Comparison of ENCODE assay signal across 8 cellular contexts in the genomic region with DNA sequence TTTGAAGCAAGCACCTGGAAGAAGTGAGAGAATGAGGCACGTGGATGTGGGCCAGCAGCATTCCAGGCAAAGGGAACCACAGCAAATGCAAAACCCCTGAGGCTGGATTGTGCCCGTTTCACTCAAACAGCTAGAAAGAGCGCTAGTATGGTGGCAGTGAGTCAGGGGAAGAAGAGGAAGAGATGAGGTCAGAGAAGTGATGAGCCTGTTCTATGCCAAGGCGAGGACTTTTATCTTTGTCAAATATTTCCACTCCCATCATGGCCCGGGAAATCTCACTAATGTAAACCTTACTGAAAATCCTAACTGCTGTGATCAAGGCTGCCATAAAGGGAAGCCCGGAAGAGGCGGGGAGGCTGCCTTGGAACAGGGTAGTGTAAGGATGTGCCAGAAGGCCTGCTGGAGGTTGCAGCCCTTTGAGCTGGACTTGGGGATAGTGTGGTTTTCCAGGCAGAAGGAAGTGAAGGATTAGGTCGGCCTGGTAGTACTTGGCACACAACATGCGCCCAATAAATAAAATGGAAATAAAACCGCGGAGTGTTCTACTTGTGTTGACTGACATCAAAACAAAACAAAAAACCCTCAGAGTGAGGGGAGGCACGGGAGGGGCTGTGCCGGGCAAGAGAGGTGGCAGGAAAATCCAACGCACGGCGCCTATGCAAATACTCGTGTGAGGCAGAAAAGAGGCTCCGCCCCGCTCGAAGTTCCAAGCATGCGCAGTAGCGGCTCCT. TPM values are rescaled to one million over a fixed set of nuclear protein-coding genes. Genes with fewer than 3 reads are reported as not detected.
DNase-seq lines count a peak whose midpoint lies in the region; ATAC-seq and TF ChIP-seq lines count a peak whose summit lies in the region.

No MANE protein-coding gene starts in this region.

- no peak overlapping the region for H4K91ac ChIP-seq in mesenchymal stem cell (ENCODE audit: low read length)

- H3K9me3 ChIP-seq in HAP-1: no peaks in the 10 kb centered on the region
- no peaks in the 10 kb centered on the region for H3K9me3 ChIP-seq in mesenchymal stem cell (ENCODE audit: control insufficient read depth, low read length)

- H2BK12ac ChIP-seq in mesenchymal stem cell (ENCODE audit: low read length in 2 of 2): no peak overlapping the region

- 0 out of 2 replicates have a peak, but pooled peaks cover 5% of the 10 kb centered on the region for H3K36me3 ChIP-seq in ACC112 (ENCODE audit: insufficient read depth, low read length)
- H3K36me3 ChIP-seq in HAP-1 (replicated peaks): peaks cover 76% of the 10 kb centered on the region
- peaks cover 42 to 43% of the 10 kb centered on the region in 2 experiments for H3K36me3 ChIP-seq in mesenchymal stem cell (ENCODE audit: control insufficient read depth in 1 of 2, insufficient read depth in 2 of 2, low read depth in 1 of 2, low read length in 2 of 2)

- peak overlapping the region in 1 of 2 experiments; percentile 64 for H3K18ac ChIP-seq in mesenchymal stem cell (ENCODE audit: low read depth in 1 of 2, low read length in 2 of 2)

- peak overlapping the region; percentile 69 for H3K9ac ChIP-seq in mesenchymal stem cell (ENCODE audit: low read length)

- no peaks in the 10 kb centered on the region for H3K27me3 Mint-ChIP-seq in T-cell
- no peaks in the 10 kb centered on the region for H3K27me3 Mint-ChIP-seq in type B pancreatic cell

- H3K9me3 Mint-ChIP-seq in T-cell: no peaks in the 10 kb centered on the region
- H3K9me3 Mint-ChIP-seq in type B pancreatic cell: no peaks in the 10 kb centered on the region

- CTCF ChIA-PET in T-cell (lab: Charles Lee): interaction anchor here in 1 of 2 donors (1.0 kb wide), 3 partner anchors 16 to 306 kb away, joined by 3 to 7 read pairs (median 6); a partner anchor contains a TSS

- no peak overlapping the region for H2BK15ac ChIP-seq in mesenchymal stem cell (ENCODE audit: low read depth, poor library complexity, severe bottlenecking)

- no peak overlapping the region for H2AK5ac ChIP-seq in mesenchymal stem cell (ENCODE audit: low read length, severe bottlenecking)

- WGBS in mesenchymal stem cell: under 1% methylated on average over 11 of the region's 22 CpGs

- POLR2A ChIA-PET in T-cell (lab: Charles Lee): interaction anchor here (0.7 to 1.5 kb wide), 9 partner anchors 11 to 151 kb away, joined by 3 to 19 read pairs (median 4); a partner anchor contains a TSS

- H2BK120ac ChIP-seq in mesenchymal stem cell (ENCODE audit: low read depth, low read length): no peak overlapping the region

- H3K4me3 ChIP-seq in ACC112 (ENCODE audit: low read depth, low read length) (peak overlapping the region; percentile 55), HAP-1 (peak overlapping the region; percentile 15), mesenchymal stem cell (ENCODE audit: insufficient read depth in 1 of 2, low read depth in 1 of 2, low read length in 2 of 2) (peak overlapping the region in 1 of 2 experiments; percentile 87)

- peaks cover 28% of the 10 kb centered on the region for H3K4me1 ChIP-seq in ACC112 (ENCODE audit: control insufficient read depth, insufficient read depth, low read length, unreplicated experiment)
- H3K4me1 ChIP-seq in HAP-1: peaks cover 10% of the 10 kb centered on the region
- H3K4me1 ChIP-seq in mesenchymal stem cell (ENCODE audit: control insufficient read depth, insufficient read depth, low read depth, low read length): peaks cover 12% of the 10 kb centered on the region

- H3K4me2 ChIP-seq in mesenchymal stem cell (ENCODE audit: low read length, poor library complexity, severe bottlenecking): peak overlapping the region; percentile 38

- no peak for DNase-seq in HAP-1 (ENCODE audit: low spot score in 2 of 2)
- peak in 3 of 34 experiments; percentile 7 to 93 (median 15) for DNase-seq in T-cell
- peak; percentile 52 for DNase-seq in dermis blood vessel endothelial cell
- DNase-seq in mesenchymal stem cell: peak; percentile 87
- DNase-seq in type B pancreatic cell (ENCODE audit: extremely low spot score, unreplicated experiment): no peak

- no peak overlapping the region for H3K14ac ChIP-seq in mesenchymal stem cell (ENCODE audit: low read length in 2 of 2)

- no peaks in the 10 kb centered on the region for H3K79me1 ChIP-seq in mesenchymal stem cell (replicated peaks; ENCODE audit: low read length, poor library complexity, severe bottlenecking)

- H3K4me3 Mint-ChIP-seq in T-cell (peak overlapping the region; percentile 87 to 95 (median 93)), type B pancreatic cell (peak overlapping the region; percentile 98)

- H3K23ac ChIP-seq in mesenchymal stem cell (ENCODE audit: low read length in 2 of 2): no peak overlapping the region

- H4K8ac ChIP-seq in mesenchymal stem cell (ENCODE audit: low read length): peak overlapping the region; percentile 49

- H3K79me2 ChIP-seq in ACC112 (ENCODE audit: control insufficient read depth, insufficient read depth, low read length, unreplicated experiment): peaks cover 39% of the 10 kb centered on the region

- ATAC-seq in T-cell (replicated peaks in 1 of 4) (peak in 1 of 4 experiments; percentile 0), HG03039 (IDR thresholded peaks at IDR 0.05; ENCODE audit: unreplicated experiment) (no peak), GM21515 (IDR thresholded peaks at IDR 0.05; ENCODE audit: unreplicated experiment) (no peak)

- H3K4me1 Mint-ChIP-seq in T-cell (peaks cover 41 to 48% (median 42%) of the 10 kb centered on the region in 3 donors), type B pancreatic cell (ENCODE audit: unreplicated experiment) (peaks cover 35% of the 10 kb centered on the region)

- H3K4ac ChIP-seq in mesenchymal stem cell (ENCODE audit: low read depth in 1 of 2, low read length in 2 of 2): no peak overlapping the region

- H3K27me3 ChIP-seq in ACC112 (ENCODE audit: insufficient read depth, low read length) (no peaks in the 10 kb centered on the region), HAP-1 (ENCODE audit: low read depth) (no peaks in the 10 kb centered on the region), mesenchymal stem cell (ENCODE audit: control insufficient read depth in 1 of 2, insufficient read depth in 1 of 2, low read length in 2 of 2) (no peaks in the 10 kb centered on the region)

- H3K27ac ChIP-seq in ACC112 (ENCODE audit: low read depth, low read length) (peak overlapping the region; percentile 93), mesenchymal stem cell (ENCODE audit: low read length, poor library complexity, severe bottlenecking) (peak overlapping the region; percentile 79)

- in situ Hi-C loops in HAP-1 (cut with MboI; ENCODE audit: low sequenced_read_pairs): loop anchor here (10.0 kb wide), 1 partner anchor 438 kb away; a partner anchor contains a TSS

- H2AFZ ChIP-seq in ACC112 (ENCODE audit: low read length, unreplicated experiment): no peak overlapping the region
- no peak overlapping the region for H2AFZ ChIP-seq in mesenchymal stem cell (ENCODE audit: low read depth, low read length)

- H3K36me3 Mint-ChIP-seq in T-cell (peaks cover 24% of the 10 kb centered on the region), type B pancreatic cell (peaks cover 40% of the 10 kb centered on the region)

- H3K27ac Mint-ChIP-seq in T-cell (peak overlapping the region; percentile 98 to 99), type B pancreatic cell (peak overlapping the region; percentile 98)

- no peak overlapping the region for H2BK5ac ChIP-seq in mesenchymal stem cell (ENCODE audit: low read depth, low read length, poor library complexity, severe bottlenecking)

- no peak for TF ChIP-seq CTCF in type B pancreatic cell (conservative IDR thresholded peaks at IDR 0.05)

RNA-seq across cellular contexts. Expression of a gene that starts 1.2 kb away (rescaled TPM):
- total RNA-seq in T-cell (100 to 1,000 TPM in 2 of 5 donors, 10 to 100 TPM in 3; 54.7 to 139 (median 60.4) TPM), dermis blood vessel endothelial cell (97.5 and 172 TPM in 2 replicates), type B pancreatic cell (ENCODE audit: low replicate concordance) (206 and 234 TPM in 2 replicates)
- 82.5 TPM for polyA plus RNA-seq in mesenchymal stem cell (2013, experiment 1 of 2)
- polyA plus RNA-seq in mesenchymal stem cell (2013, experiment 2 of 2): 79.5 TPM

RNA-seq across cellular contexts. Expression of a gene that starts 15.5 kb away (rescaled TPM):
- total RNA-seq in T-cell: 100 to 1,000 TPM in 1 of 5 donors, 10 to 100 TPM in 4; 72.3 to 122 (median 85.5) TPM
- total RNA-seq in dermis blood vessel endothelial cell: 35.6 and 51.1 TPM in 2 replicates
- polyA plus RNA-seq in mesenchymal stem cell (2013, experiment 1 of 2): 33.1 TPM
- 33.0 TPM for polyA plus RNA-seq in mesenchymal stem cell (2013, experiment 2 of 2)
- total RNA-seq in type B pancreatic cell (ENCODE audit: low replicate concordance): 84.2 and 189 TPM in 2 replicates

RNA-seq across cellular contexts. Expression of a gene that starts 23.7 kb away (rescaled TPM):
- total RNA-seq in T-cell (100 to 1,000 TPM; 116 to 177 (median 149) TPM), dermis blood vessel endothelial cell (126 and 194 TPM in 2 replicates), type B pancreatic cell (ENCODE audit: low replicate concordance) (314 and 384 TPM in 2 replicates)
- polyA plus RNA-seq in mesenchymal stem cell (2013, experiment 1 of 2): 135 TPM
- 128 TPM for polyA plus RNA-seq in mesenchymal stem cell (2013, experiment 2 of 2)

Comparison
In these comparisons a context has a peak if more than half of its experiments do, and no peak if none do; other contexts are left out.
1. DNase-seq: peak in dermis blood vessel endothelial cell (single experiment) and mesenchymal stem cell (single experiment); none in HAP-1 (0 of 2) and type B pancreatic cell (single experiment).